Comparison of ENCODE assay signal across 1 cellular context in the genomic region with DNA sequence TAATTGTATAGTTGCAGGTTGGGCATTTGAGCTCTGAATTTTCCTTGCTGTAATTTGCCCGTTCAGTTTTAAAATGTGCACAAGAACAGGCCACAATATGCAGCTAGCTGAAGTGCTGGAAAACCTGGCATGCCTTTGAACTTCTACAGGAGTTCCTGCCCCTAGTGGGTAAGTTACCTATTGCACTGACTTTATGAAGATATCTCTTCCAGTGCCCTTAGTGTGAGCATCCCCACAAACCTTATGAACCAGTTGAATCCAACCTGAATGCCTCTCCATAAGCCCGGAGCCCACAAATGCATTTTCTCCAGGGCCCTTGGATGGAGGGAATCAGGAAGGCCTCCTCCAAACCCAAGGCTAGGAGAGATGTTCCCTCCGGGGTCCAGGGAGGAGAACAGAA.
TF ChIP-seq lines count a peak whose summit lies in the region.

No MANE protein-coding gene starts in this region.

TF ChIP-seq in H1, 55 proteins besides CTCF, POLR2A, EP300 and RAD21 (continued from another document):
- TF ChIP-seq, protein P1, sequence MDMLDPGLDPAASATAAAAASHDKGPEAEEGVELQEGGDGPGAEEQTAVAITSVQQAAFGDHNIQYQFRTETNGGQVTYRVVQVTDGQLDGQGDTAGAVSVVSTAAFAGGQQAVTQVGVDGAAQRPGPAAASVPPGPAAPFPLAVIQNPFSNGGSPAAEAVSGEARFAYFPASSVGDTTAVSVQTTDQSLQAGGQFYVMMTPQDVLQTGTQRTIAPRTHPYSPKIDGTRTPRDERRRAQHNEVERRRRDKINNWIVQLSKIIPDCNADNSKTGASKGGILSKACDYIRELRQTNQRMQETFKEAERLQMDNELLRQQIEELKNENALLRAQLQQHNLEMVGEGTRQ (IDR thresholded peaks at IDR 0.05; ENCODE audit: low read length), result no peak
- TF ChIP-seq KDM4A (IDR thresholded peaks at IDR 0.05; ENCODE audit: low read depth, low read length, severe bottlenecking), result no peak
- TF ChIP-seq, protein P2, sequence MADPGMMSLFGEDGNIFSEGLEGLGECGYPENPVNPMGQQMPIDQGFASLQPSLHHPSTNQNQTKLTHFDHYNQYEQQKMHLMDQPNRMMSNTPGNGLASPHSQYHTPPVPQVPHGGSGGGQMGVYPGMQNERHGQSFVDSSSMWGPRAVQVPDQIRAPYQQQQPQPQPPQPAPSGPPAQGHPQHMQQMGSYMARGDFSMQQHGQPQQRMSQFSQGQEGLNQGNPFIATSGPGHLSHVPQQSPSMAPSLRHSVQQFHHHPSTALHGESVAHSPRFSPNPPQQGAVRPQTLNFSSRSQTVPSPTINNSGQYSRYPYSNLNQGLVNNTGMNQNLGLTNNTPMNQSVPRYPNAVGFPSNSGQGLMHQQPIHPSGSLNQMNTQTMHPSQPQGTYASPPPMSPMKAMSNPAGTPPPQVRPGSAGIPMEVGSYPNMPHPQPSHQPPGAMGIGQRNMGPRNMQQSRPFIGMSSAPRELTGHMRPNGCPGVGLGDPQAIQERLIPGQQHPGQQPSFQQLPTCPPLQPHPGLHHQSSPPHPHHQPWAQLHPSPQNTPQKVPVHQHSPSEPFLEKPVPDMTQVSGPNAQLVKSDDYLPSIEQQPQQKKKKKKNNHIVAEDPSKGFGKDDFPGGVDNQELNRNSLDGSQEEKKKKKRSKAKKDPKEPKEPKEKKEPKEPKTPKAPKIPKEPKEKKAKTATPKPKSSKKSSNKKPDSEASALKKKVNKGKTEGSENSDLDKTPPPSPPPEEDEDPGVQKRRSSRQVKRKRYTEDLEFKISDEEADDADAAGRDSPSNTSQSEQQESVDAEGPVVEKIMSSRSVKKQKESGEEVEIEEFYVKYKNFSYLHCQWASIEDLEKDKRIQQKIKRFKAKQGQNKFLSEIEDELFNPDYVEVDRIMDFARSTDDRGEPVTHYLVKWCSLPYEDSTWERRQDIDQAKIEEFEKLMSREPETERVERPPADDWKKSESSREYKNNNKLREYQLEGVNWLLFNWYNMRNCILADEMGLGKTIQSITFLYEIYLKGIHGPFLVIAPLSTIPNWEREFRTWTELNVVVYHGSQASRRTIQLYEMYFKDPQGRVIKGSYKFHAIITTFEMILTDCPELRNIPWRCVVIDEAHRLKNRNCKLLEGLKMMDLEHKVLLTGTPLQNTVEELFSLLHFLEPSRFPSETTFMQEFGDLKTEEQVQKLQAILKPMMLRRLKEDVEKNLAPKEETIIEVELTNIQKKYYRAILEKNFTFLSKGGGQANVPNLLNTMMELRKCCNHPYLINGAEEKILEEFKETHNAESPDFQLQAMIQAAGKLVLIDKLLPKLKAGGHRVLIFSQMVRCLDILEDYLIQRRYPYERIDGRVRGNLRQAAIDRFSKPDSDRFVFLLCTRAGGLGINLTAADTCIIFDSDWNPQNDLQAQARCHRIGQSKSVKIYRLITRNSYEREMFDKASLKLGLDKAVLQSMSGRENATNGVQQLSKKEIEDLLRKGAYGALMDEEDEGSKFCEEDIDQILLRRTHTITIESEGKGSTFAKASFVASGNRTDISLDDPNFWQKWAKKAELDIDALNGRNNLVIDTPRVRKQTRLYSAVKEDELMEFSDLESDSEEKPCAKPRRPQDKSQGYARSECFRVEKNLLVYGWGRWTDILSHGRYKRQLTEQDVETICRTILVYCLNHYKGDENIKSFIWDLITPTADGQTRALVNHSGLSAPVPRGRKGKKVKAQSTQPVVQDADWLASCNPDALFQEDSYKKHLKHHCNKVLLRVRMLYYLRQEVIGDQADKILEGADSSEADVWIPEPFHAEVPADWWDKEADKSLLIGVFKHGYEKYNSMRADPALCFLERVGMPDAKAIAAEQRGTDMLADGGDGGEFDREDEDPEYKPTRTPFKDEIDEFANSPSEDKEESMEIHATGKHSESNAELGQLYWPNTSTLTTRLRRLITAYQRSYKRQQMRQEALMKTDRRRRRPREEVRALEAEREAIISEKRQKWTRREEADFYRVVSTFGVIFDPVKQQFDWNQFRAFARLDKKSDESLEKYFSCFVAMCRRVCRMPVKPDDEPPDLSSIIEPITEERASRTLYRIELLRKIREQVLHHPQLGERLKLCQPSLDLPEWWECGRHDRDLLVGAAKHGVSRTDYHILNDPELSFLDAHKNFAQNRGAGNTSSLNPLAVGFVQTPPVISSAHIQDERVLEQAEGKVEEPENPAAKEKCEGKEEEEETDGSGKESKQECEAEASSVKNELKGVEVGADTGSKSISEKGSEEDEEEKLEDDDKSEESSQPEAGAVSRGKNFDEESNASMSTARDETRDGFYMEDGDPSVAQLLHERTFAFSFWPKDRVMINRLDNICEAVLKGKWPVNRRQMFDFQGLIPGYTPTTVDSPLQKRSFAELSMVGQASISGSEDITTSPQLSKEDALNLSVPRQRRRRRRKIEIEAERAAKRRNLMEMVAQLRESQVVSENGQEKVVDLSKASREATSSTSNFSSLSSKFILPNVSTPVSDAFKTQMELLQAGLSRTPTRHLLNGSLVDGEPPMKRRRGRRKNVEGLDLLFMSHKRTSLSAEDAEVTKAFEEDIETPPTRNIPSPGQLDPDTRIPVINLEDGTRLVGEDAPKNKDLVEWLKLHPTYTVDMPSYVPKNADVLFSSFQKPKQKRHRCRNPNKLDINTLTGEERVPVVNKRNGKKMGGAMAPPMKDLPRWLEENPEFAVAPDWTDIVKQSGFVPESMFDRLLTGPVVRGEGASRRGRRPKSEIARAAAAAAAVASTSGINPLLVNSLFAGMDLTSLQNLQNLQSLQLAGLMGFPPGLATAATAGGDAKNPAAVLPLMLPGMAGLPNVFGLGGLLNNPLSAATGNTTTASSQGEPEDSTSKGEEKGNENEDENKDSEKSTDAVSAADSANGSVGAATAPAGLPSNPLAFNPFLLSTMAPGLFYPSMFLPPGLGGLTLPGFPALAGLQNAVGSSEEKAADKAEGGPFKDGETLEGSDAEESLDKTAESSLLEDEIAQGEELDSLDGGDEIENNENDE (IDR thresholded peaks at IDR 0.05; ENCODE audit: insufficient replicate concordance, low read length), result no peak
